Comparison of ENCODE assay signal across 8 cellular contexts in genomic region chr17:15526292-15527218, GRCh38. TPM values are rescaled to one million over a fixed set of nuclear protein-coding genes. Genes with fewer than 3 reads are reported as not detected.
DNase-seq lines count a peak whose midpoint lies in the region; ATAC-seq and TF ChIP-seq lines count a peak whose summit lies in the region.
"Not testable (repeated sequence)": the region's sequence is repeated elsewhere in the genome, so short reads cannot be mapped to it uniquely, and the experiment has no call there.

No MANE protein-coding gene starts in this region.

- not testable (repeated sequence) for H3K4me3 ChIP-seq in GM23248; astrocyte of the cerebellum (ENCODE audit: low read depth, low read length)

- not testable (repeated sequence) for DNase-seq in CD4-positive, alpha-beta T cell; stimulated activated naive B cell treated with anti-CD40 and anti-IgM and Interleukin-4, amounts not matched to agents 10 μg/mL and 1 μg/mL and 100 μg/mL, for 72 hours
- DNase-seq in GM23248 (peak; percentile 79), NCI-H1105 treated with DMSO at 0.1 percent for 48 hours (lab: John Stamatoyannopoulos, UW) (peak; percentile 42), SIG-M5 treated with dmso at 0.1 percent for 504 hours (lab: John Stamatoyannopoulos, UW; ENCODE audit: unreplicated experiment) (peak; percentile 42), astrocyte of the cerebellum (ENCODE audit: low read depth) (peak; percentile 58), fibroblast of the conjunctiva (ENCODE audit: low read depth) (peak; percentile 77), medulla oblongata (ENCODE audit: extremely low spot score) (peak; percentile 85)

- not testable (repeated sequence) for H3K27ac ChIP-seq in CD4-positive, alpha-beta T cell (ENCODE audit: low read depth, low read length); GM23248

- peak; percentile 46 for TF ChIP-seq CTCF in CD4-positive, alpha-beta T cell (IDR thresholded peaks at IDR 0.05)
- peak; percentile 48 for TF ChIP-seq CTCF in astrocyte of the cerebellum (IDR thresholded peaks at IDR 0.05; ENCODE audit: low read depth, low read length, missing control alignments)

- not testable (repeated sequence) for H3K36me3 ChIP-seq in GM23248 (ENCODE audit: low read depth)

- POLR2A ChIA-PET in CD4-positive, alpha-beta T cell (lab: Charles Lee) = not testable (repeated sequence)

- H3K4me3 Mint-ChIP-seq in CD4-positive, alpha-beta T cell; stimulated activated naive B cell treated with anti-CD40 and anti-IgM and Interleukin-4, amounts not matched to agents 10 μg/mL and 1 μg/mL and 100 μg/mL, for 72 hours: not testable (repeated sequence)

- H3K4me2 ChIP-seq in GM23248 (ENCODE audit: unreplicated experiment) = not testable (repeated sequence)

- not testable (repeated sequence) for H3K4me1 Mint-ChIP-seq in CD4-positive, alpha-beta T cell (ENCODE audit: low read depth); stimulated activated naive B cell treated with anti-CD40 and anti-IgM and Interleukin-4, amounts not matched to agents 10 μg/mL and 1 μg/mL and 100 μg/mL, for 72 hours

- not testable (repeated sequence) for H3K36me3 Mint-ChIP-seq in CD4-positive, alpha-beta T cell (ENCODE audit: low read depth)
- peaks cover 6 to 12% of the 10 kb centered on the region in 2 donors for H3K36me3 Mint-ChIP-seq in stimulated activated naive B cell treated with anti-CD40 and anti-IgM and Interleukin-4, amounts not matched to agents 10 μg/mL and 1 μg/mL and 100 μg/mL, for 72 hours

- H3K27me3 Mint-ChIP-seq in CD4-positive, alpha-beta T cell; stimulated activated naive B cell treated with anti-CD40 and anti-IgM and Interleukin-4, amounts not matched to agents 10 μg/mL and 1 μg/mL and 100 μg/mL, for 72 hours: not testable (repeated sequence)

- not testable (repeated sequence) for H3K4me1 ChIP-seq in GM23248 (ENCODE audit: insufficient read depth)

- H3K9me3 ChIP-seq in CD4-positive, alpha-beta T cell (ENCODE audit: control insufficient read depth, low read length); GM23248 (ENCODE audit: low read depth): not testable (repeated sequence)

- CTCF ChIA-PET in CD4-positive, alpha-beta T cell (lab: Charles Lee) = not testable (repeated sequence)

- H3K9me2 ChIP-seq in GM23248 (ENCODE audit: insufficient read depth) = not testable (repeated sequence)

- H3K27ac Mint-ChIP-seq in CD4-positive, alpha-beta T cell; stimulated activated naive B cell treated with anti-CD40 and anti-IgM and Interleukin-4, amounts not matched to agents 10 μg/mL and 1 μg/mL and 100 μg/mL, for 72 hours: not testable (repeated sequence)

- in situ Hi-C loops in GM23248 (cut with MboI); astrocyte of the cerebellum (cut with HindIII; ENCODE audit: low sequenced_read_pairs): not testable (repeated sequence)

- intact Hi-C loops in CD4-positive, alpha-beta T cell (cut with DNase I, micrococcal nuclease) = loop anchor here in 1 of 2 experiments (5.0 kb wide), 1 partner anchor 269 kb away; no protein-coding TSS in a partner anchor

- H3K9me3 Mint-ChIP-seq in CD4-positive, alpha-beta T cell; stimulated activated naive B cell treated with anti-CD40 and anti-IgM and Interleukin-4, amounts not matched to agents 10 μg/mL and 1 μg/mL and 100 μg/mL, for 72 hours: not testable (repeated sequence)

- H2AFZ ChIP-seq in GM23248 = not testable (repeated sequence)

- H3K79me2 ChIP-seq in GM23248 (ENCODE audit: insufficient read depth) = not testable (repeated sequence)

- peak; percentile 56 for ATAC-seq in CD4-positive, alpha-beta T cell (ENCODE audit: poor library complexity)
- ATAC-seq in stimulated activated naive B cell treated with anti-CD40 and anti-IgM and Interleukin-4, amounts not matched to agents 10 μg/mL and 1 μg/mL and 100 μg/mL, for 72 hours (replicated peaks) = peak; percentile 62 to 70

- H3K27me3 ChIP-seq in CD4-positive, alpha-beta T cell (ENCODE audit: control insufficient read depth, insufficient read depth, low read length); GM23248 (replicated peaks; ENCODE audit: insufficient read depth): not testable (repeated sequence)

- 35 to 38% methylated on average over 7 of the region's 8 CpGs for WGBS in GM23248 (ENCODE audit: low coverage in 1 of 2, low lambda C conversion rate in 2 of 2, missing lambda C conversion rate in 2 of 2), 2 experiments

- H3K9ac ChIP-seq in GM23248 = not testable (repeated sequence)

- not testable (repeated sequence) for H3F3A ChIP-seq in GM23248 (ENCODE audit: insufficient read depth)

- not testable (repeated sequence) for H4K20me1 ChIP-seq in GM23248 (ENCODE audit: insufficient read depth)

RNA-seq across cellular contexts. Expression of gene TVP23C, which starts 36.7 kb away (rescaled TPM):
- 10 to 100 TPM; 14.8 to 16.0 TPM for total RNA-seq in CD4-positive, alpha-beta T cell
- 6.7 and 15.7 TPM in 2 replicates for total RNA-seq in GM23248 (2014; rRNA removed; shearing (Covaris generic))
- polyA plus RNA-seq in GM23248 (2016; fragmentation: Nextera tagmentation; extraction: Ambion mirVana) = 9.6 and 10.8 TPM in 2 replicates

RNA-seq across cellular contexts. Expression of gene CDRT4, which starts 59.1 kb away (rescaled TPM):
- 1 to 10 TPM in 1 of 2 experiments, under 1 TPM in 1; 0.89 to 3.3 TPM for total RNA-seq in CD4-positive, alpha-beta T cell
- total RNA-seq in GM23248 (2014; rRNA removed; shearing (Covaris generic)) = 3.8 and 23.3 TPM in 2 replicates
- polyA plus RNA-seq in GM23248 (2016; fragmentation: Nextera tagmentation; extraction: Ambion mirVana) = 3.0 and 4.1 TPM in 2 replicates
